ENCODE assay signal across 35 cellular contexts in genomic region chr3:162718697-162719096, GRCh38.
DNase-seq lines count a peak whose midpoint lies in the region; ATAC-seq and TF ChIP-seq lines count a peak whose summit lies in the region.
"Had no signal": no experiment of that assay in that cellular context is flagged by ENCODE, and none has a peak within 500 bp of the region (broad histone marks: within the 10 kb centered on the region; RNA-seq: fewer than 3 reads in every experiment).

No MANE protein-coding gene starts in this region.

- in situ Hi-C loops in brain microvascular endothelial cell (cut with HindIII; ENCODE audit: low pct_ligation_motif_present, low sequenced_read_pairs) (no loop called here), HAP-1 (cut with MboI; ENCODE audit: low sequenced_read_pairs) (no loop called here)

- CTCF ChIA-PET in MCF 10A (lab: Yijun Ruan, JAX) = no interaction called here

- H3K4me3 Mint-ChIP-seq in MCF 10A (ENCODE audit: unreplicated experiment) = no peak overlapping the region
- H3K4me3 Mint-ChIP-seq in activated naive CD8-positive, alpha-beta T cell treated with anti-CD3 and anti-CD28 coated beads, Interleukin-2, amount 50 U/mL, for 24 hours = no peak overlapping the region
- H3K4me3 Mint-ChIP-seq: activated CD8-positive, alpha-beta T cell treated with anti-CD3 and anti-CD28 coated beads for 36 hours; mesothelial cell of epicardium; naive B cell; stimulated activated memory B cell treated with anti-CD40 and anti-IgM and Interleukin-4, amounts not matched to agents 10 μg/mL and 1 μg/mL and 100 μg/mL, for 72 hours had no signal

- ATAC-seq in left colon (peak; percentile 17), HG03442 (IDR thresholded peaks at IDR 0.05; ENCODE audit: unreplicated experiment) (no peak)
- no peak for ATAC-seq in activated naive CD8-positive, alpha-beta T cell treated with anti-CD3 and anti-CD28 coated beads, Interleukin-2, amount 50 U/mL, for 24 hours
- ATAC-seq: activated CD8-positive, alpha-beta T cell treated with anti-CD3 and anti-CD28 coated beads for 36 hours; stimulated activated memory B cell treated with anti-CD40 and anti-IgM and Interleukin-4, amounts not matched to agents 10 μg/mL and 1 μg/mL and 100 μg/mL, for 72 hours; upper lobe of right lung had no signal

- H3K27ac ChIP-seq in breast epithelium (no peak overlapping the region), brain microvascular endothelial cell (no peak overlapping the region)
- H3K27ac ChIP-seq: 22Rv1, C4-2B, coronary artery, Peyer's patch, prostate gland, upper lobe of right lung had no signal

- no peak for TF ChIP-seq POLR2A in breast epithelium (IDR thresholded peaks at IDR 0.05)

- no peaks in the 10 kb centered on the region for H3K27me3 Mint-ChIP-seq in MCF 10A (ENCODE audit: insufficient read depth, unreplicated experiment)
- no peaks in the 10 kb centered on the region for H3K27me3 Mint-ChIP-seq in activated naive CD8-positive, alpha-beta T cell treated with anti-CD3 and anti-CD28 coated beads, Interleukin-2, amount 50 U/mL, for 24 hours
- H3K27me3 Mint-ChIP-seq: activated CD8-positive, alpha-beta T cell treated with anti-CD3 and anti-CD28 coated beads for 36 hours; naive B cell; stimulated activated memory B cell treated with anti-CD40 and anti-IgM and Interleukin-4, amounts not matched to agents 10 μg/mL and 1 μg/mL and 100 μg/mL, for 72 hours had no signal

- H3K4me1 ChIP-seq in breast epithelium = no peaks in the 10 kb centered on the region
- peaks cover 11% of the 10 kb centered on the region; the same call in 1 of the 2 replicates for H3K4me1 ChIP-seq in HAP-1
- H3K4me1 ChIP-seq: Peyer's patch, prostate gland, upper lobe of right lung had no signal

- intact Hi-C loops in MCF 10A (cut with micrococcal nuclease) = no loop called here
- intact Hi-C loops in breast epithelium (cut with DNase I; ENCODE audit: low total_unique reads) = no loop called here
- intact Hi-C loops in left colon (cut with DNase I, micrococcal nuclease) = no loop called here

- no peaks in the 10 kb centered on the region for H3K36me3 Mint-ChIP-seq in MCF 10A (ENCODE audit: insufficient read depth, unreplicated experiment)
- H3K36me3 Mint-ChIP-seq in activated naive CD8-positive, alpha-beta T cell treated with anti-CD3 and anti-CD28 coated beads, Interleukin-2, amount 50 U/mL, for 24 hours (ENCODE audit: low read depth) = no peaks in the 10 kb centered on the region
- H3K36me3 Mint-ChIP-seq: mesothelial cell of epicardium; naive B cell; stimulated activated memory B cell treated with anti-CD40 and anti-IgM and Interleukin-4, amounts not matched to agents 10 μg/mL and 1 μg/mL and 100 μg/mL, for 72 hours had no signal

- H3K27me3 ChIP-seq in breast epithelium = no peaks in the 10 kb centered on the region
- H3K27me3 ChIP-seq in brain microvascular endothelial cell (replicated peaks) = no peaks in the 10 kb centered on the region
- H3K27me3 ChIP-seq in HAP-1 (ENCODE audit: low read depth) = no peaks in the 10 kb centered on the region
- H3K27me3 ChIP-seq in MG63 = no peaks in the 10 kb centered on the region
- H3K27me3 ChIP-seq: Peyer's patch, upper lobe of right lung had no signal

- H3K36me3 ChIP-seq in breast epithelium (no peaks in the 10 kb centered on the region), brain microvascular endothelial cell (replicated peaks) (no peaks in the 10 kb centered on the region), HAP-1 (replicated peaks) (no peaks in the 10 kb centered on the region), MG63 (no peaks in the 10 kb centered on the region)
- H3K36me3 ChIP-seq: Peyer's patch, prostate gland, upper lobe of right lung had no signal

- POLR2A ChIA-PET in MCF 10A (lab: Yijun Ruan, JAX) = no interaction called here

- DNase-seq in MCF 10A (ENCODE audit: unreplicated experiment) (peak; percentile 70), breast epithelium (ENCODE audit: low spot score in 2 of 2) (no peak), brain microvascular endothelial cell (peak; percentile 16), left colon (no peak), HAP-1 (ENCODE audit: low spot score in 2 of 2) (no peak), MG63 (no peak)
- no peak for DNase-seq in activated naive CD8-positive, alpha-beta T cell treated with anti-CD3 and anti-CD28 coated beads, Interleukin-2, amount 50 U/mL, for 24 hours
- DNase-seq: activated CD4-positive, CD25-positive, alpha-beta regulatory T cell treated with anti-CD3 and anti-CD28 coated beads, Interleukin-2, amount 50 U/mL, for 72 hours; activated CD8-positive, alpha-beta memory T cell treated with anti-CD3 and anti-CD28 coated beads, Interleukin-2, amount 50 U/mL, for 48 hours; activated CD8-positive, alpha-beta T cell treated with anti-CD3 and anti-CD28 coated beads for 36 hours; activated naive CD4-positive, alpha-beta T cell treated with anti-CD3 and anti-CD28 coated beads, Interleukin-2, amount 50 U/mL, for 16 hours; amniotic stem cell; COR-L47; DMS53; effector CD8-positive, alpha-beta T cell; glutamatergic neuron; KG1; MV-4-11; naive B cell; NCI-H1436; NCI-H2081; NCI-H2227 treated with DMSO at 0.1 percent for 48 hours; NCI-H526 treated with DMSO at 0.1 percent for 48 hours; nucleus accumbens; Peyer's patch; SHP77 treated with DMSO at 0.1 percent for 48 hours; T-helper 2 cell; upper lobe of right lung had no signal

- no TSS peak for BruUV-seq in MCF 10A (replicated peaks; lab: Mats Ljungman, UMichigan)

- H3K9me3 ChIP-seq in breast epithelium = no peaks in the 10 kb centered on the region
- H3K9me3 ChIP-seq in HAP-1 = no peaks in the 10 kb centered on the region
- no peaks in the 10 kb centered on the region for H3K9me3 ChIP-seq in MG63
- H3K9me3 ChIP-seq: Peyer's patch, prostate gland, upper lobe of right lung had no signal

- TF ChIP-seq CTCF in MCF 10A (IDR thresholded peaks at IDR 0.05; ENCODE audit: unreplicated experiment) = no peak
- no peak for TF ChIP-seq CTCF in breast epithelium (IDR thresholded peaks at IDR 0.05)
- no peak for TF ChIP-seq CTCF in brain microvascular endothelial cell (IDR thresholded peaks at IDR 0.05; ENCODE audit: low read depth, low read length, missing control alignments)

- H3K4me3 ChIP-seq in breast epithelium = no peak overlapping the region
- H3K4me3 ChIP-seq in brain microvascular endothelial cell (ENCODE audit: low read depth, low read length) = no peak overlapping the region
- H3K4me3 ChIP-seq in HAP-1 = no peak overlapping the region
- H3K4me3 ChIP-seq in MG63 = no peak overlapping the region
- H3K4me3 ChIP-seq: coronary artery, Peyer's patch, prostate gland, upper lobe of right lung had no signal

- H3K4me1 Mint-ChIP-seq in MCF 10A (ENCODE audit: insufficient read depth, unreplicated experiment) = peaks cover 5% of the 10 kb centered on the region
- H3K4me1 Mint-ChIP-seq in activated naive CD8-positive, alpha-beta T cell treated with anti-CD3 and anti-CD28 coated beads, Interleukin-2, amount 50 U/mL, for 24 hours = no peaks in the 10 kb centered on the region
- H3K4me1 Mint-ChIP-seq: naive B cell; stimulated activated memory B cell treated with anti-CD40 and anti-IgM and Interleukin-4, amounts not matched to agents 10 μg/mL and 1 μg/mL and 100 μg/mL, for 72 hours had no signal

- H3K27ac Mint-ChIP-seq in MCF 10A (ENCODE audit: low read depth, unreplicated experiment) = no peak overlapping the region
- no peak overlapping the region for H3K27ac Mint-ChIP-seq in activated naive CD8-positive, alpha-beta T cell treated with anti-CD3 and anti-CD28 coated beads, Interleukin-2, amount 50 U/mL, for 24 hours
- H3K27ac Mint-ChIP-seq: activated CD8-positive, alpha-beta T cell treated with anti-CD3 and anti-CD28 coated beads for 36 hours; mesothelial cell of epicardium; naive B cell; stimulated activated memory B cell treated with anti-CD40 and anti-IgM and Interleukin-4, amounts not matched to agents 10 μg/mL and 1 μg/mL and 100 μg/mL, for 72 hours had no signal

- no peaks in the 10 kb centered on the region for H3K9me3 Mint-ChIP-seq in MCF 10A (ENCODE audit: unreplicated experiment)
- H3K9me3 Mint-ChIP-seq in activated naive CD8-positive, alpha-beta T cell treated with anti-CD3 and anti-CD28 coated beads, Interleukin-2, amount 50 U/mL, for 24 hours = peaks cover 5% of the 10 kb centered on the region
- H3K9me3 Mint-ChIP-seq: activated CD8-positive, alpha-beta T cell treated with anti-CD3 and anti-CD28 coated beads for 36 hours; mesothelial cell of epicardium; stimulated activated memory B cell treated with anti-CD40 and anti-IgM and Interleukin-4, amounts not matched to agents 10 μg/mL and 1 μg/mL and 100 μg/mL, for 72 hours had no signal

Comparison
In these comparisons a context has a peak if more than half of its experiments do, and no peak if none do; other contexts are left out.
1. DNase-seq: peak in MCF 10A (single experiment) and brain microvascular endothelial cell (single experiment); none in breast epithelium (0 of 2), left colon (0 of 2), HAP-1 (0 of 2), MG63 (single experiment) and activated naive CD8-positive, alpha-beta T cell treated with anti-CD3 and anti-CD28 coated beads, Interleukin-2, amount 50 U/mL, for 24 hours (single experiment).